In genomic region chr4:94711635-94712034, GRCh38 we compare ENCODE assay signal across 25 cellular contexts. TPM values are rescaled to one million over a fixed set of nuclear protein-coding genes. Genes with fewer than 3 reads are reported as not detected.
"Had no signal": no experiment of that assay in that cellular context is flagged by ENCODE, and none has a peak within 500 bp of the region (broad histone marks: within the 10 kb centered on the region; RNA-seq: fewer than 3 reads in every experiment).

No MANE protein-coding gene starts in this region.

- H3K36me3 Mint-ChIP-seq: activated CD4-positive, alpha-beta memory T cell treated with anti-CD3 and anti-CD28 coated beads for 36 hours; activated naive CD4-positive, alpha-beta T cell treated with anti-CD3 and anti-CD28 coated beads, Interleukin-2, amount 50 U/mL, for 72 hours; brain; natural killer cell treated with Interleukin-12 subunit alpha and Interleukin-12 subunit beta and Interleukin-15 and Interleukin-18, amount 100 ng/mL, for 72 hours; WTC11 had no signal

- H3K27ac Mint-ChIP-seq: activated CD4-positive, alpha-beta memory T cell treated with anti-CD3 and anti-CD28 coated beads for 36 hours; activated CD4-positive, alpha-beta T cell treated with anti-CD3 and anti-CD28 coated beads for 36 hours; activated naive CD4-positive, alpha-beta T cell treated with anti-CD3 and anti-CD28 coated beads, Interleukin-2, amount 50 U/mL, for 72 hours; activated T-helper 1 cell treated with anti-CD3 and anti-CD28 coated beads, Interleukin-12 subunit alpha, Interleukin-12 subunit beta, Interleukin-2, Interleukin-4 antibody, amounts not matched to agents 30 ng/mL and 10 ng/mL and 1 ng/mL, durations not matched to agents 14 hours and 24 hours and 36 hours; brain; natural killer cell treated with Interleukin-12 subunit alpha and Interleukin-12 subunit beta and Interleukin-15 and Interleukin-18, amount 100 ng/mL, for 72 hours; stimulated activated naive CD8-positive, alpha-beta T cell treated with anti-CD3 and anti-CD28 coated beads, Interleukin-15, amount 100 ng/mL, for 72 hours; T-helper 2 cell treated with Interferon-gamma antibody and Interleukin-4, amounts not matched to agents 5 μg/mL and 100 μg/mL, for 36 hours; WTC11 had no signal

- H3K27ac ChIP-seq: dorsolateral prefrontal cortex, epithelial cell of prostate had no signal

- H3K9me3 Mint-ChIP-seq: activated T-helper 1 cell treated with anti-CD3 and anti-CD28 coated beads, Interleukin-12 subunit alpha, Interleukin-12 subunit beta, Interleukin-2, Interleukin-4 antibody, amounts not matched to agents 30 ng/mL and 10 ng/mL and 1 ng/mL, durations not matched to agents 14 hours and 24 hours and 36 hours; T-helper 2 cell treated with Interferon-gamma antibody and Interleukin-4, amounts not matched to agents 5 μg/mL and 100 μg/mL, for 36 hours; WTC11 had no signal

- ATAC-seq: activated CD4-positive, alpha-beta T cell treated with anti-CD3 and anti-CD28 coated beads for 36 hours; activated naive CD4-positive, alpha-beta T cell treated with anti-CD3 and anti-CD28 coated beads, Interleukin-2, amount 50 U/mL, for 72 hours; left lobe of liver; natural killer cell treated with Interleukin-12 subunit alpha and Interleukin-12 subunit beta and Interleukin-15 and Interleukin-18, amount 100 ng/mL, for 72 hours; stimulated activated naive CD8-positive, alpha-beta T cell treated with anti-CD3 and anti-CD28 coated beads, Interleukin-15, amount 100 ng/mL, for 72 hours; WTC11 had no signal

- H3K4me3 ChIP-seq: dorsolateral prefrontal cortex, lung had no signal

- H3K27me3 ChIP-seq: dorsolateral prefrontal cortex had no signal

- H3K27me3 Mint-ChIP-seq: brain; stimulated activated naive CD8-positive, alpha-beta T cell treated with anti-CD3 and anti-CD28 coated beads, Interleukin-15, amount 100 ng/mL, for 72 hours had no signal

- H3K4me1 Mint-ChIP-seq: activated CD4-positive, alpha-beta T cell treated with anti-CD3 and anti-CD28 coated beads for 36 hours; brain; stimulated activated naive CD8-positive, alpha-beta T cell treated with anti-CD3 and anti-CD28 coated beads, Interleukin-15, amount 100 ng/mL, for 72 hours had no signal

- DNase-seq: activated CD4-positive, alpha-beta memory T cell treated with anti-CD3 and anti-CD28 coated beads for 36 hours; activated CD4-positive, alpha-beta T cell treated with anti-CD3 and anti-CD28 coated beads for 36 hours; activated gamma-delta T cell treated with Interleukin-2 at 50 U/mL for 16 hours; activated T-cell treated with anti-CD3 and anti-CD28 coated beads for 4 hours; amniotic stem cell; caudate nucleus; dorsolateral prefrontal cortex; foreskin melanocyte; glutamatergic neuron; hippocampal formation; islet precursor cell; occipital lobe; retina; stimulated activated CD4-positive, alpha-beta T cell treated with anti-CD3 and anti-CD28 coated beads, Interleukin-12 subunit alpha, Interleukin-12 subunit beta, amount 100 ng/mL, for 4 hours; stimulated activated naive CD8-positive, alpha-beta T cell treated with anti-CD3 and anti-CD28 coated beads, Interleukin-15, amount 100 ng/mL, for 72 hours; trophoblast cell had no signal

- H3K4me3 Mint-ChIP-seq: activated CD4-positive, alpha-beta memory T cell treated with anti-CD3 and anti-CD28 coated beads for 36 hours; activated CD4-positive, alpha-beta T cell treated with anti-CD3 and anti-CD28 coated beads for 36 hours; activated T-helper 1 cell treated with anti-CD3 and anti-CD28 coated beads, Interleukin-12 subunit alpha, Interleukin-12 subunit beta, Interleukin-2, Interleukin-4 antibody, amounts not matched to agents 30 ng/mL and 10 ng/mL and 1 ng/mL, durations not matched to agents 14 hours and 24 hours and 36 hours; brain; natural killer cell treated with Interleukin-12 subunit alpha and Interleukin-12 subunit beta and Interleukin-15 and Interleukin-18, amount 100 ng/mL, for 72 hours; stimulated activated naive CD8-positive, alpha-beta T cell treated with anti-CD3 and anti-CD28 coated beads, Interleukin-15, amount 100 ng/mL, for 72 hours; T-helper 2 cell treated with Interferon-gamma antibody and Interleukin-4, amounts not matched to agents 5 μg/mL and 100 μg/mL, for 36 hours; WTC11 had no signal

RNA-seq across cellular contexts. Expression of gene BMPR1B, which starts 46.1 kb away (rescaled TPM):
- total RNA-seq: activated CD4-positive, alpha-beta memory T cell treated with anti-CD3 and anti-CD28 coated beads for 36 hours; activated CD4-positive, alpha-beta T cell treated with anti-CD3 and anti-CD28 coated beads for 36 hours; activated naive CD4-positive, alpha-beta T cell treated with anti-CD3 and anti-CD28 coated beads, Interleukin-2, amount 50 U/mL, for 72 hours; activated T-helper 1 cell treated with anti-CD3 and anti-CD28 coated beads, Interleukin-12 subunit alpha, Interleukin-12 subunit beta, Interleukin-2, Interleukin-4 antibody, amounts not matched to agents 30 ng/mL and 10 ng/mL and 1 ng/mL, durations not matched to agents 14 hours and 24 hours and 36 hours; natural killer cell treated with Interleukin-12 subunit alpha and Interleukin-12 subunit beta and Interleukin-15 and Interleukin-18, amount 100 ng/mL, for 72 hours had no signal
